14 cellular contexts compared by ENCODE assay signal in the genomic region with DNA sequence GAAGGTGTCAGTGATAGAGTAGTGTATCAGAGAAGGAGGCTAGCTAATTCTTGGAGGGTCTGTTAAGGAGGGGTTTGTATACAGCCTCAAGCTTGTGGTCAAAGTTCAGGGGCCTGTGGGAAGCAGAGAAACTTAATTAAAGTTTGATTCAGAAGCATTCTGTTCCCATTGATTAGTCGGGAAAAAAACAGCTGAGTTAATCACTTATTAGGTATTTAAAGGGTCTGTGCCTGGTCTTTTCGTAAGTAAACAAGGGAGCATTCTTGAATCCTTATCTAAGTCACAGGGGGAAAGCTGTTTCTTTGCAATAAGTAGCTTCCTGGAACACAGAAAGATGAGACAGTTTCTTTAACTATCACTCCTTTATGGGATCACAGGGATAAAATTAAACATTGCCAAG.
"Had no signal": no experiment of that assay in that cellular context is flagged by ENCODE, and none has a peak within 500 bp of the region (broad histone marks: within the 10 kb centered on the region; RNA-seq: fewer than 3 reads in every experiment).

No MANE protein-coding gene starts in this region.

- H3K36me3 Mint-ChIP-seq: stimulated activated effector memory CD8-positive, alpha-beta T cell treated with anti-CD3 and anti-CD28 coated beads, Interleukin-12 subunit alpha, Interleukin-12 subunit beta, amount 100 ng/mL, for 72 hours; T-cell had no signal

- H3K27ac ChIP-seq: ovary, thoracic aorta had no signal

- H3K4me3 Mint-ChIP-seq: nephron progenitor cell; stimulated activated effector memory CD8-positive, alpha-beta T cell treated with anti-CD3 and anti-CD28 coated beads, Interleukin-12 subunit alpha, Interleukin-12 subunit beta, amount 100 ng/mL, for 72 hours; T-cell had no signal

- H3K27me3 ChIP-seq: ovary had no signal

- H3K27me3 Mint-ChIP-seq: T-cell had no signal

- H3K27ac Mint-ChIP-seq: nephron progenitor cell; stimulated activated effector memory CD8-positive, alpha-beta T cell treated with anti-CD3 and anti-CD28 coated beads, Interleukin-12 subunit alpha, Interleukin-12 subunit beta, amount 100 ng/mL, for 72 hours; T-cell had no signal

- H3K4me1 Mint-ChIP-seq: stimulated activated effector memory CD8-positive, alpha-beta T cell treated with anti-CD3 and anti-CD28 coated beads, Interleukin-12 subunit alpha, Interleukin-12 subunit beta, amount 100 ng/mL, for 72 hours; T-cell had no signal

- H3K9me3 ChIP-seq: ovary, thoracic aorta had no signal

- ATAC-seq: stimulated activated effector memory CD8-positive, alpha-beta T cell treated with anti-CD3 and anti-CD28 coated beads, Interleukin-12 subunit alpha, Interleukin-12 subunit beta, amount 100 ng/mL, for 72 hours; T-cell had no signal

- H3K4me3 ChIP-seq: ovary, thoracic aorta had no signal

- H3K36me3 ChIP-seq: ovary, thoracic aorta had no signal

- DNase-seq: activated CD4-positive, alpha-beta T cell treated with anti-CD3 and anti-CD28 coated beads for 1 hour; activated CD4-positive, alpha-beta T cell treated with anti-CD3 and anti-CD28 coated beads, Interleukin-2, amount 50 U/mL, for 48 hours; activated naive CD4-positive, alpha-beta T cell treated with anti-CD3 and anti-CD28 coated beads, Interleukin-2, amount 50 U/mL, for 16 hours; erythroblast; hippocampal formation; mesenchymal stem cell; nephron progenitor cell; ovary; stimulated activated CD4-positive, alpha-beta T cell treated with anti-CD3 and anti-CD28 coated beads, Interleukin-12 subunit alpha, Interleukin-12 subunit beta, amount 100 ng/mL, for 4 hours; stimulated activated CD4-positive, alpha-beta T cell treated with anti-CD3 and anti-CD28 coated beads, Interleukin-2, amount 100 ng/mL, for 24 hours; T-cell; T-helper 9 cell had no signal
